In the genomic region with DNA sequence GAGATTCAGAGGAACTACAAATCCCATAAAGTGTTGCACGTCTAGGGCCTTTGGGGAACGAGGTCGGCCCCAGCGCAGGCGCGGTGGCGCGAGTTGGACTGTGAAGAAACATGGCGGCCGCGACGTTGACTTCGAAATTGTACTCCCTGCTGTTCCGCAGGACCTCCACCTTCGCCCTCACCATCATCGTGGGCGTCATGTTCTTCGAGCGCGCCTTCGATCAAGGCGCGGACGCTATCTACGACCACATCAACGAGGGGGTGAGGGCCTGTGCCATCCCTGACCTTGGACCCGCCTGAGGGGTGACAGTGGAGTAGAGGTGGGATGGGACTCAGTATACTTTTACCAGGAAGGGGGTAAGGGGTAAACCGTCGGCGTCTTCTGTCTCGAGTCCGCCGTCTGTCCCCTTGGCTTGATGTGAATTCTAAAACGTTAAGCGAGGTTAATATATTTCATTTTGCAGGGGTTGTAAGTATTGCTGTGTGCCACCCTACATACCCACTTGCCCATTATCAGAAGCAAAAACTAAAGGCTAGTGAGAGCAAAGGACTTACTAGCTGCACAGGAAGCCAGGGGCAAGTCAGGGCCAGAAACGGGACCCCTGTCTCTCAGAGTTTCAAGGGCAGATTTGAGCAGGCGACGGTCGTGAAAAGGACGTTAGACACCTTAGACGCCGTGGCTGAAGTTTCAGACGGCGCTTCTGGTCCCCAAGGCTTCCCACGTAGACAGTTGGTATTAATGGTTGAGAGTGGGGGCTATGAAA, we compare ENCODE assay signal across 8 cellular contexts. TPM values are rescaled to one million over a fixed set of nuclear protein-coding genes. Genes with fewer than 3 reads are reported as not detected.
DNase-seq lines count a peak whose midpoint lies in the region; ATAC-seq and TF ChIP-seq lines count a peak whose summit lies in the region.

A gene (plus strand): TSS at position 81 of the 763 bp plus-strand sequence. CDS start 30 bp downstream, at position 111.

- POLR2A ChIA-PET in Caco-2 (lab: Charles Lee): interaction anchor here (0.6 to 1.0 kb wide), 4 partner anchors 19 to 70 kb away, joined by 3 to 4 read pairs (median 4); a partner anchor contains a TSS

- H3K27ac Mint-ChIP-seq in Caco-2 (ENCODE audit: unreplicated experiment): peak within 1 kb of the TSS; percentile 99

- H3K27me3 ChIP-seq in Caco-2 (replicated peaks; ENCODE audit: control insufficient read depth, insufficient read depth, low read length) (no peaks in the 10 kb centered on the region), HUES6 (ENCODE audit: control insufficient read depth, insufficient read depth, low read length) (no peaks in the 10 kb centered on the region), OCI-LY3 (ENCODE audit: low read depth, low read length) (no peaks in the 10 kb centered on the region), mucosa of rectum (ENCODE audit: control insufficient read depth in 2 of 2, insufficient read depth in 2 of 2, low read length in 2 of 2) (no peaks in the 10 kb centered on the region)

- H3K27ac ChIP-seq in HUES6 (ENCODE audit: low read depth, low read length) (peak within 1 kb of the TSS; percentile 98), OCI-LY3 (ENCODE audit: low read length) (peak within 1 kb of the TSS; percentile 60), mucosa of rectum (ENCODE audit: low read depth in 2 of 2, low read length in 2 of 2) (peak within 1 kb of the TSS; percentile 92 to 94)

- no peaks in the 10 kb centered on the region for H3K9me3 Mint-ChIP-seq in Caco-2 (ENCODE audit: unreplicated experiment)

- peak within 1 kb of the TSS; percentile 94 for H3K4me2 ChIP-seq in OCI-LY3 (ENCODE audit: low read length)

- H3K27me3 Mint-ChIP-seq in Caco-2 (ENCODE audit: insufficient read depth, unreplicated experiment): no peaks in the 10 kb centered on the region

- intact Hi-C loops in Caco-2 (cut with micrococcal nuclease; ENCODE audit: unreplicated experiment): loop anchor here (5.0 to 10.0 kb wide), 3 partner anchors 35 to 317 kb away; a partner anchor contains a TSS

- peaks cover 43% of the 10 kb centered on the region for H3K36me3 Mint-ChIP-seq in Caco-2 (ENCODE audit: insufficient read depth, unreplicated experiment)

- no peak for TF ChIP-seq CTCF in Caco-2 (IDR thresholded peaks at IDR 0.05; ENCODE audit: insufficient read depth in 1 of 2, low read depth in 1 of 2, low read length in 1 of 2, severe bottlenecking in 1 of 2, unreplicated experiment in 1 of 2)
- no peak for TF ChIP-seq CTCF in OCI-LY3 (IDR thresholded peaks at IDR 0.05; ENCODE audit: low read depth, low read length)

- peak; percentile 83 for TF ChIP-seq POLR2A in erythroblast (IDR thresholded peaks at IDR 0.05; ENCODE audit: low read length)

- DNase-seq in Caco-2 (peak; percentile 88 to 90), activated T-cell treated with anti-CD3 and anti-CD28 coated beads for 4 hours (peak; percentile 86), erythroblast (lab: John Stamatoyannopoulos, UW) (peak; percentile 94 to 96)
- peak; percentile 84 to 86 for DNase-seq in stimulated activated CD8-positive, alpha-beta memory T cell treated with anti-CD3 and anti-CD28 coated beads, Interleukin-4, amount 100 ng/mL, for 4 hours (ENCODE audit: low read depth in 2 of 2, low spot score in 1 of 2)

- H3K4me3 ChIP-seq in Caco-2 (ENCODE audit: low read depth, low read length): peak within 1 kb of the TSS; percentile 98
- peak within 1 kb of the TSS; percentile 96 for H3K4me3 ChIP-seq in HUES6 (ENCODE audit: low read depth, low read length)
- peak within 1 kb of the TSS; percentile 91 for H3K4me3 ChIP-seq in OCI-LY3 (ENCODE audit: low read length)
- H3K4me3 ChIP-seq in mucosa of rectum (ENCODE audit: low read length in 2 of 2): peak within 1 kb of the TSS; percentile 88 to 92

- H3K79me2 ChIP-seq in OCI-LY3 (ENCODE audit: low read length): peaks cover 32% of the 10 kb centered on the region

- H3K36me3 ChIP-seq in Caco-2 (ENCODE audit: control insufficient read depth, insufficient read depth, low read length) (no peaks in the 10 kb centered on the region; the same call in 1 of the 2 replicates), HUES6 (ENCODE audit: control insufficient read depth, insufficient read depth, low read length) (peaks cover 14% of the 10 kb centered on the region), OCI-LY3 (replicated peaks; ENCODE audit: low read depth, low read length) (peaks cover 18% of the 10 kb centered on the region), mucosa of rectum (ENCODE audit: control insufficient read depth in 2 of 2, insufficient read depth in 2 of 2, low read length in 2 of 2) (peaks cover 14 to 22% of the 10 kb centered on the region in 2 donors)

- BruUV-seq in Caco-2 (replicated peaks; lab: Mats Ljungman, UMichigan): TSS peak; percentile 84

- H4K20me1 ChIP-seq in OCI-LY3 (ENCODE audit: insufficient read depth, low read length): no peaks in the 10 kb centered on the region

- peaks cover 25% of the 10 kb centered on the region for H3K4me1 Mint-ChIP-seq in Caco-2 (ENCODE audit: low read depth, unreplicated experiment)

- peak within 1 kb of the TSS; percentile 99 for H3K4me3 Mint-ChIP-seq in Caco-2 (ENCODE audit: unreplicated experiment)

- H3K4me1 ChIP-seq in Caco-2: peaks cover 30% of the 10 kb centered on the region
- H3K4me1 ChIP-seq in HUES6 (ENCODE audit: control insufficient read depth, insufficient read depth, low read length): peaks cover 10% of the 10 kb centered on the region
- peaks cover 12% of the 10 kb centered on the region; the same call in 1 of the 2 replicates for H3K4me1 ChIP-seq in OCI-LY3 (ENCODE audit: low read length)
- H3K4me1 ChIP-seq in mucosa of rectum (ENCODE audit: control insufficient read depth in 2 of 2, insufficient read depth in 2 of 2, low read length in 2 of 2): peaks cover 12 to 18% of the 10 kb centered on the region in 2 donors

- peak; percentile 66 for ATAC-seq in GM21381 (IDR thresholded peaks at IDR 0.05; ENCODE audit: unreplicated experiment)

- CTCF ChIA-PET in Caco-2 (lab: Charles Lee): interaction anchor here (0.6 kb wide), 2 partner anchors 46 to 471 kb away, joined by 3 read pairs; no protein-coding TSS in a partner anchor

- H2AFZ ChIP-seq in OCI-LY3 (ENCODE audit: low read depth, low read length): peak within 1 kb of the TSS; percentile 95

- H3K9ac ChIP-seq in HUES6 (ENCODE audit: low read length) (peak within 1 kb of the TSS; percentile 90), OCI-LY3 (ENCODE audit: low read length) (peak within 1 kb of the TSS; percentile 96), mucosa of rectum (ENCODE audit: low read depth in 1 of 2, low read length in 2 of 2) (peak within 1 kb of the TSS; percentile 94 to 96)

- H3K9me3 ChIP-seq in Caco-2: no peaks in the 10 kb centered on the region
- no peaks in the 10 kb centered on the region for H3K9me3 ChIP-seq in HUES6 (ENCODE audit: control insufficient read depth, insufficient read depth, low read depth, low read length)
- H3K9me3 ChIP-seq in OCI-LY3 (ENCODE audit: insufficient read depth, low read length): no peaks in the 10 kb centered on the region
- H3K9me3 ChIP-seq in mucosa of rectum (ENCODE audit: control insufficient read depth in 2 of 2, low read length in 2 of 2): no peaks in the 10 kb centered on the region

RNA-seq across cellular contexts. Expression of the gene that starts here (rescaled TPM):
- total RNA-seq in Caco-2 (2022): 147 and 148 TPM in 2 replicates

Comparison
In these comparisons a context has a peak if more than half of its experiments do, and no peak if none do; other contexts are left out.
1. Peak in every context shown above with its lines: DNase-seq, ATAC-seq, H3K4me3 ChIP-seq and H3K27ac ChIP-seq.